In the genomic region with DNA sequence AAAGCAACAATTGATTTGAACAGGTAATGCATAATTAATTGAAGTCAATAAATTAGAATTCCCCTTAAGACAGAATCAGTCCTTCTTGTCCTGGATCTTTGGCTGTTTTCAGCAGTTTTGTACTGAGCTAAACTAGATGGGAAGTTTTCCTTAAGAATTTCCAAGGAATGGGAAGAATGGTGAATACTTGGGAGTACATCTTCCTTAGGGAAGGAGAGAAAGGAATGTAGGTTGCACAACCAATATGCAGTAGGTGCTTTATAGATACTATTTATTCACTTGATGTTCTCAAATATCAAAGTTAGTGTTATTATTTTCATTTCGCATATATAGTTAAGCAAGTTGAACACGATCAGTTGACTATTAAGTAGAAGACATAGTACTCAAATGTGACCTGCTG, we compare ENCODE assay signal across 17 cellular contexts.
"Had no signal": no experiment of that assay in that cellular context is flagged by ENCODE, and none has a peak within 500 bp of the region (broad histone marks: within the 10 kb centered on the region; RNA-seq: fewer than 3 reads in every experiment).

No MANE protein-coding gene starts in this region.

- H3K36me3 ChIP-seq: heart right ventricle, neutrophil, transverse colon had no signal

- H3K27ac ChIP-seq: neutrophil had no signal

- H3K27me3 ChIP-seq: heart right ventricle, neutrophil, transverse colon had no signal

- H3K4me3 ChIP-seq: heart right ventricle, lung, transverse colon had no signal

- ATAC-seq: activated CD8-positive, alpha-beta T cell treated with anti-CD3 and anti-CD28 coated beads, Interleukin-2, amount 10 ng/mL, durations not matched to agents 7 days and 5 days; heart right ventricle; left colon; natural killer cell; stimulated activated memory B cell treated with anti-CD40 and anti-IgM and Interleukin-4, amounts not matched to agents 10 μg/mL and 1 μg/mL and 100 μg/mL, for 72 hours; T-helper 17 cell had no signal

- DNase-seq: activated B cell treated with CpG ODN at 0.5 μM for 24 hours; activated CD4-positive, alpha-beta T cell treated with anti-CD3 and anti-CD28 coated beads for 48 hours; activated CD8-positive, alpha-beta memory T cell treated with anti-CD3 and anti-CD28 coated beads, Interleukin-2, amount 50 U/mL, for 4 hours; activated CD8-positive, alpha-beta T cell treated with anti-CD3 and anti-CD28 coated beads, Interleukin-2, amount 10 ng/mL, durations not matched to agents 7 days and 5 days; activated effector memory CD4-positive, alpha-beta T cell treated with anti-CD3 and anti-CD28 coated beads, Interleukin-2, amount 50 U/mL, for 16 hours; activated T-cell treated with anti-CD3 and anti-CD28 coated beads, Interleukin-2, amount 50 U/mL, for 48 hours; cortex of kidney; effector CD4-positive, alpha-beta T cell; heart right ventricle; left colon; natural killer cell; stimulated activated CD4-positive, alpha-beta T cell treated with anti-CD3 and anti-CD28 coated beads, Interleukin-2, amount 100 ng/mL, for 48 hours; T-helper 17 cell; transverse colon had no signal

- H3K9me3 ChIP-seq: neutrophil, transverse colon had no signal
